In genomic region chr1:30984167-30984870, GRCh38 we compare ENCODE assay signal across 2 cellular contexts.
TF ChIP-seq lines count a peak whose summit lies in the region.

No MANE protein-coding gene starts in this region.

TF ChIP-seq in HepG2, 621 proteins besides CTCF, POLR2A, EP300 and RAD21 (continued from another document):
- no peak for TF ChIP-seq FOXO4 (CRISPR knock-in tag; conservative IDR thresholded peaks at IDR 0.05)
- no peak for TF ChIP-seq ZBTB3 (CRISPR knock-in tag; IDR thresholded peaks at IDR 0.05; ENCODE audit: borderline replicate concordance, low read depth)
- TF ChIP-seq ZBTB2 (CRISPR knock-in tag; IDR thresholded peaks at IDR 0.05; ENCODE audit: low read depth) = no peak
- TF ChIP-seq ZNF724P (CRISPR knock-in tag; IDR thresholded peaks at IDR 0.05; ENCODE audit: borderline replicate concordance) = no peak
- TF ChIP-seq MTA3 (CRISPR knock-in tag; IDR thresholded peaks at IDR 0.05) = no peak
- no peak for TF ChIP-seq GPN1 (CRISPR knock-in tag; IDR thresholded peaks at IDR 0.05; ENCODE audit: borderline replicate concordance)
- TF ChIP-seq CENPT (CRISPR knock-in tag; IDR thresholded peaks at IDR 0.05; ENCODE audit: low read depth) = no peak
- no peak for TF ChIP-seq ZSCAN20 (CRISPR knock-in tag; IDR thresholded peaks at IDR 0.05; ENCODE audit: borderline replicate concordance)
- TF ChIP-seq ZNF512B (CRISPR knock-in tag; IDR thresholded peaks at IDR 0.05; ENCODE audit: borderline replicate concordance) = no peak
- TF ChIP-seq BHLHE40 (IDR thresholded peaks at IDR 0.05; ENCODE audit: low read length) = no peak

TF ChIP-seq in GM12878, 131 proteins besides CTCF, POLR2A, EP300 and RAD21 (continued from another document):
- no peak for TF ChIP-seq SREBF2 (IDR thresholded peaks at IDR 0.05; ENCODE audit: low read length)
- TF ChIP-seq BCL3 (IDR thresholded peaks at IDR 0.05; ENCODE audit: borderline replicate concordance, insufficient read depth, low read depth, low read length, poor library complexity, severe bottlenecking) = no peak
- TF ChIP-seq SKIL (IDR thresholded peaks at IDR 0.05; ENCODE audit: low read depth, poor library complexity, severe bottlenecking) = no peak
- no peak for TF ChIP-seq PAX5 (IDR thresholded peaks at IDR 0.05; ENCODE audit: borderline replicate concordance, low read depth, low read length)
- TF ChIP-seq NFYA (IDR thresholded peaks at IDR 0.05; ENCODE audit: borderline replicate concordance, low read depth, low read length) = no peak
- TF ChIP-seq MAX (IDR thresholded peaks at IDR 0.05; ENCODE audit: low read depth, low read length) = no peak
